ENCODE assay signal across 9 cellular contexts in genomic region chr19:28988066-28988465, GRCh38.
"Had no signal": no experiment of that assay in that cellular context is flagged by ENCODE, and none has a peak within 500 bp of the region (broad histone marks: within the 10 kb centered on the region; RNA-seq: fewer than 3 reads in every experiment).

No MANE protein-coding gene starts in this region.

- H3K9ac ChIP-seq: GM23248, KMS-11 had no signal

- H3K4me1 ChIP-seq: HAP-1 had no signal

- DNase-seq: GM23248, GOT3, H7, IMR-90, Karpas-422, KBM-7 had no signal

- H3K9me3 ChIP-seq: HAP-1 had no signal

- H3K4me2 ChIP-seq: KMS-11 had no signal

- H3K36me3 ChIP-seq: HAP-1 had no signal

- H3K4me3 ChIP-seq: GM23248, HAP-1 had no signal

- H3K27ac ChIP-seq: GM23248, KMS-11 had no signal

- ATAC-seq: HCT116 had no signal
